9 cellular contexts compared by ENCODE assay signal in the genomic region with DNA sequence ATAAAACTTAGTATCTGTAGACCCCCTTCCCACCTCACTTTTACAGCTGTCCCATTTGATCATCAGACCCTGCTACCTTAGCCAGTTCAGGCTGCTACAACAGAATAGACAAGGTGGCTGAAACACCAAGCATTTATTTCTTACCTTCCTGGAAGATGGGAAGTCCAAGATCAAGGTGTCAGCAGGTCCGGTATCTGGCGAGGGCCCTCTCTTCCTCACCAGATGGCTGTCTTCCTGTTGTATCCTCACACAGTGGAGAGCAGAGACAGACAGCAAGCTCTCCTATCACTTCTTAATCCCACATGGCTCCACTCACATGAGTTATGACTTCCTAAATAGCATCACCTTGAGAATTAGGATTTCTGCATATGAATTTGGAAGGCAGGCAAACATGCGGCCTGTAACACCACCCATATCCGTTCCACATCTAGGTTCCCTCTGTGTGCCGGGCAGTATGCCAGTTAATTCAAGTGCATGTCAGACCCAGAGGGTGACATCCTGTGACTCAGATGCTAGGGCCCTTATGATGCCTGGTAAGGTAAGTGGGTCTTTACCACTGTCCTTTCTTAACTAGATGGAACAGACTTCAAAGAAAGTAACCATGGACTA. TPM values are rescaled to one million over a fixed set of nuclear protein-coding genes. Genes with fewer than 3 reads are reported as not detected.
DNase-seq lines count a peak whose midpoint lies in the region; ATAC-seq, FAIRE-seq and TF ChIP-seq lines count a peak whose summit lies in the region.
"Had no signal": no experiment of that assay in that cellular context is flagged by ENCODE, and none has a peak within 500 bp of the region (broad histone marks: within the 10 kb centered on the region; RNA-seq: fewer than 3 reads in every experiment).

No MANE protein-coding gene starts in this region.

- no peak overlapping the region for H3K9ac ChIP-seq in neural progenitor cell
- H3K9ac ChIP-seq: KMS-11 had no signal

- H3K4me1 Mint-ChIP-seq in neural progenitor cell = no peaks in the 10 kb centered on the region

- H3K27me3 ChIP-seq in ascending aorta (no peaks in the 10 kb centered on the region), lower lobe of right lung (ENCODE audit: low read depth) (no peaks in the 10 kb centered on the region), neural progenitor cell (peaks cover 16% of the 10 kb centered on the region)

- H3K36me3 Mint-ChIP-seq in neural progenitor cell = no peaks in the 10 kb centered on the region

- H3K4me3 ChIP-seq in ascending aorta (no peak overlapping the region), lower lobe of right lung (no peak overlapping the region), neural progenitor cell (no peak overlapping the region)

- ATAC-seq in lower lobe of right lung (peak; percentile 51 to 60), GM19328 (IDR thresholded peaks at IDR 0.05; ENCODE audit: unreplicated experiment) (no peak)

- FAIRE-seq in H54 (lab: Jason Lieb, UNC) (peak; percentile 11), RCC 7860 (lab: Jason Lieb, UNC) (peak; percentile 76)

- no peaks in the 10 kb centered on the region for H3K9me3 Mint-ChIP-seq in neural progenitor cell

- H3K4me2 ChIP-seq in neural progenitor cell = no peak overlapping the region
- H3K4me2 ChIP-seq: KMS-11 had no signal

- no peak for TF ChIP-seq POLR2A in H54 (IDR thresholded peaks at IDR 0.05; ENCODE audit: low read depth, low read length)

- H3F3A ChIP-seq in neural progenitor cell (ENCODE audit: low read depth) = no peaks in the 10 kb centered on the region

- TF ChIP-seq CTCF in ascending aorta (IDR thresholded peaks at IDR 0.05) (no peak), lower lobe of right lung (IDR thresholded peaks at IDR 0.05) (no peak), neural progenitor cell (IDR thresholded peaks at IDR 0.05) (no peak)

- no peaks in the 10 kb centered on the region for H3K9me3 ChIP-seq in ascending aorta
- no peaks in the 10 kb centered on the region for H3K9me3 ChIP-seq in lower lobe of right lung
- no peaks in the 10 kb centered on the region for H3K9me3 ChIP-seq in neural progenitor cell (ENCODE audit: low read depth)

- H3K79me2 ChIP-seq in neural progenitor cell (ENCODE audit: low read depth) = no peaks in the 10 kb centered on the region

- H3K4me1 ChIP-seq in ascending aorta (peaks cover 12 to 26% of the 10 kb centered on the region in 2 donors), lower lobe of right lung (peaks cover 32% of the 10 kb centered on the region), neural progenitor cell (no peaks in the 10 kb centered on the region)

- H3K27ac ChIP-seq in ascending aorta = peak overlapping the region; percentile 77 to 86
- peak overlapping the region; percentile 83 for H3K27ac ChIP-seq in lower lobe of right lung
- no peak overlapping the region for H3K27ac ChIP-seq in neural progenitor cell
- H3K27ac ChIP-seq: KMS-11 had no signal

- no peak overlapping the region for H3K4me3 Mint-ChIP-seq in neural progenitor cell

- no peaks in the 10 kb centered on the region for H4K20me1 ChIP-seq in neural progenitor cell (ENCODE audit: low read depth)

- no peak overlapping the region for H3K27ac Mint-ChIP-seq in neural progenitor cell

- intact Hi-C loops in ascending aorta (cut with DNase I) (loop anchor here (2.0 kb wide), 2 partner anchors 27 to 31 kb away; a partner anchor contains a TSS), lower lobe of right lung (cut with DNase I) (no loop called here)

- peak; percentile 67 for DNase-seq in H54 (ENCODE audit: insufficient read length, low spot score)
- DNase-seq in RCC 7860 (ENCODE audit: low spot score) = peak; percentile 80
- peak in 1 of 2 donors; percentile 73 for DNase-seq in ascending aorta (ENCODE audit: low spot score in 2 of 2)
- no peak for DNase-seq in lower lobe of right lung
- DNase-seq in neural progenitor cell (ENCODE audit: low spot score) = no peak
- no peak for DNase-seq in kidney glomerular epithelial cell (lab: John Stamatoyannopoulos, UW)
- no peak for DNase-seq in D341Med (ENCODE audit: low spot score)

- H2AFZ ChIP-seq in neural progenitor cell (replicated peaks) = no peak overlapping the region

- H3K27me3 Mint-ChIP-seq in neural progenitor cell (ENCODE audit: insufficient read depth, low read depth) = peaks cover 13% of the 10 kb centered on the region

- H3K36me3 ChIP-seq in ascending aorta (no peaks in the 10 kb centered on the region), lower lobe of right lung (no peaks in the 10 kb centered on the region), neural progenitor cell (no peaks in the 10 kb centered on the region)

RNA-seq across cellular contexts. Expression of a gene that starts 2.1 kb away (rescaled TPM):
- total RNA-seq in ascending aorta (not detected), lower lobe of right lung (not detected), neural progenitor cell (ENCODE audit: low replicate concordance) (not detected in 2 replicates)

RNA-seq across cellular contexts. Expression of a gene that starts 27.1 kb away (rescaled TPM):
- total RNA-seq in ascending aorta (not detected), lower lobe of right lung (0.83 TPM), neural progenitor cell (ENCODE audit: low replicate concordance) (not detected in 2 replicates)

RNA-seq across cellular contexts. Expression of a gene that starts 31.6 kb away (rescaled TPM):
- total RNA-seq in ascending aorta = 39.1 TPM
- 38.3 TPM for total RNA-seq in lower lobe of right lung
- 2.2 and 2.8 TPM in 2 replicates for total RNA-seq in neural progenitor cell (ENCODE audit: low replicate concordance)

RNA-seq across cellular contexts. Expression of a gene that starts 46.0 kb away (rescaled TPM):
- total RNA-seq in ascending aorta (not detected), lower lobe of right lung (2.2 TPM), neural progenitor cell (ENCODE audit: low replicate concordance) (not detected in 2 replicates)

Comparison
In these comparisons a context has a peak if more than half of its experiments do, and no peak if none do; other contexts are left out.
1. DNase-seq: peak in H54 (single experiment) and RCC 7860 (single experiment); none in lower lobe of right lung (single experiment), neural progenitor cell (single experiment), kidney glomerular epithelial cell (single experiment) and D341Med (single experiment).
2. RNA of a gene that starts 31.6 kb away (total RNA-seq): 39.1 TPM in ascending aorta (single experiment) and 38.3 TPM in lower lobe of right lung (single experiment); 2.2 to 2.8 TPM in neural progenitor cell; every median in the first group is over 10 times any median in the second.